ENCODE assay signal across 8 cellular contexts in the genomic region with DNA sequence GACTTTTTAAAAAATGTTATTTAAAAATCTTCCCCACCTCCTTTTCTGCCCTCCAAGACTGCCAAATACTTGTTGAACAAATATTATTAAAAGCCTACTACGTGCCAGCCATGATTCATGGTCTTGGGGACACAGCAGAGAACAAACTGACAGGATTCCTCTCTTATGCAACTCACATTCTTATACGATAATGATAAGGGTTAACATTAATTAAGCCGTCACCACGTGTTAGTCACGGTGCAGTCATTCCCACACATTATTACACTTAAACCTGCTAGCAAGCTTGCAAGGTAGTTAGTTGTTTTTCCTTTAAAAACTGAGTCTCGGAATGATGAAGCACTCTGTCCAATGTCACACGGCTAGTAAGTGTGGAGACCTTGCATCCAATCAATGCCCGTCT. TPM values are rescaled to one million over a fixed set of nuclear protein-coding genes. Genes with fewer than 3 reads are reported as not detected.
DNase-seq lines count a peak whose midpoint lies in the region; TF ChIP-seq lines count a peak whose summit lies in the region.
"Not testable (repeated sequence)": the region's sequence is repeated elsewhere in the genome, so short reads cannot be mapped to it uniquely, and the experiment has no call there.

No MANE protein-coding gene starts in this region.

- not testable (repeated sequence) for TF ChIP-seq CTCF in HFFc6 (IDR thresholded peaks at IDR 0.05); brain microvascular endothelial cell (IDR thresholded peaks at IDR 0.05; ENCODE audit: low read depth, low read length, missing control alignments); epithelial cell of proximal tubule (conservative IDR thresholded peaks at IDR 0.05; ENCODE audit: low read depth, low read length)

- H3K4me3 Mint-ChIP-seq in HFFc6: not testable (repeated sequence)

- not testable (repeated sequence) for H3K27me3 Mint-ChIP-seq in HFFc6 (ENCODE audit: insufficient read depth)

- H3K4me1 Mint-ChIP-seq in HFFc6 (ENCODE audit: low read depth): not testable (repeated sequence)

- not testable (repeated sequence) for H3K4me3 ChIP-seq in brain microvascular endothelial cell (ENCODE audit: low read depth, low read length); epithelial cell of proximal tubule (ENCODE audit: low read depth, low read length); skeletal muscle cell (ENCODE audit: low read depth, low read length)

- H3K9me3 Mint-ChIP-seq in HFFc6: not testable (repeated sequence)

- in situ Hi-C loops in brain microvascular endothelial cell (cut with HindIII; ENCODE audit: low pct_ligation_motif_present, low sequenced_read_pairs): not testable (repeated sequence)

- H3K27ac ChIP-seq in brain microvascular endothelial cell: not testable (repeated sequence)

- DNase-seq in A172 (ENCODE audit: low spot score) (peak; percentile 79), Daoy (ENCODE audit: low read depth) (peak; percentile 29), HFFc6 (peak; percentile 7), RPMI7951 (ENCODE audit: low read depth) (peak; percentile 13), brain microvascular endothelial cell (peak; percentile 4), epithelial cell of proximal tubule (ENCODE audit: low read depth) (peak; percentile 85), iris pigment epithelial cell (ENCODE audit: low read depth) (peak; percentile 59), skeletal muscle cell (ENCODE audit: low read depth) (peak; percentile 10)

- not testable (repeated sequence) for H3K36me3 Mint-ChIP-seq in HFFc6 (ENCODE audit: low read depth)

- not testable (repeated sequence) for H3K36me3 ChIP-seq in brain microvascular endothelial cell (replicated peaks)

- H3K27ac Mint-ChIP-seq in HFFc6: not testable (repeated sequence)

- H3K27me3 ChIP-seq in brain microvascular endothelial cell (replicated peaks): not testable (repeated sequence)

RNA-seq across cellular contexts. Expression of a gene that starts 1.3 kb away (rescaled TPM):
- 0.05 TPM in 1 of 2 replicates, not detected in the other for total RNA-seq in A172 (2014; rRNA removed; shearing (Covaris generic))
- 0.06 and 1.2 TPM in 2 replicates for total RNA-seq in Daoy (2014; rRNA removed; shearing (Covaris generic))
- under 1 TPM; 0.29 to 0.64 (median 0.41) TPM for total RNA-seq in HFFc6 (2021; fragmentation: NEBNext Ultra II Directional; extraction: Animal tissue kit (Norgen Biotek cat#: 25700))
- 0.10 and 0.12 TPM in 2 replicates for total RNA-seq in RPMI7951 (2014; rRNA removed; shearing (Covaris generic))
- total RNA-seq in epithelial cell of proximal tubule: 0.43 and 0.75 TPM in 2 replicates

RNA-seq across cellular contexts. Expression of a gene that starts 48.9 kb away (rescaled TPM):
- total RNA-seq in A172 (2014; rRNA removed; shearing (Covaris generic)): 26.9 and 38.1 TPM in 2 replicates
- total RNA-seq in Daoy (2014; rRNA removed; shearing (Covaris generic)): 57.3 and 76.3 TPM in 2 replicates
- total RNA-seq in HFFc6 (2021; fragmentation: NEBNext Ultra II Directional; extraction: Animal tissue kit (Norgen Biotek cat#: 25700)): 1 to 10 TPM; 3.3 to 6.5 (median 5.1) TPM
- 19.3 and 23.2 TPM in 2 replicates for total RNA-seq in RPMI7951 (2014; rRNA removed; shearing (Covaris generic))
- total RNA-seq in epithelial cell of proximal tubule: 29.8 and 36.0 TPM in 2 replicates

RNA-seq across cellular contexts. Expression of a gene that starts 49.1 kb away (rescaled TPM):
- total RNA-seq in A172 (2014; rRNA removed; shearing (Covaris generic)): 77.9 and 137 TPM in 2 replicates
- total RNA-seq in Daoy (2014; rRNA removed; shearing (Covaris generic)): 10.4 and 22.5 TPM in 2 replicates
- 10 to 100 TPM; 17.3 to 29.4 (median 23.0) TPM for total RNA-seq in HFFc6 (2021; fragmentation: NEBNext Ultra II Directional; extraction: Animal tissue kit (Norgen Biotek cat#: 25700))
- total RNA-seq in RPMI7951 (2014; rRNA removed; shearing (Covaris generic)): 15.0 and 17.2 TPM in 2 replicates
- 51.7 and 79.1 TPM in 2 replicates for total RNA-seq in epithelial cell of proximal tubule

RNA-seq across cellular contexts. Expression of a gene that starts 54.5 kb away (rescaled TPM):
- total RNA-seq in A172 (2014; rRNA removed; shearing (Covaris generic)): 14.2 and 19.6 TPM in 2 replicates
- 4.4 TPM in 1 of 2 replicates, not detected in the other for total RNA-seq in Daoy (2014; rRNA removed; shearing (Covaris generic))
- total RNA-seq in HFFc6 (2021; fragmentation: NEBNext Ultra II Directional; extraction: Animal tissue kit (Norgen Biotek cat#: 25700)): 1 to 10 TPM in 1 of 6 experiments, under 1 TPM in 5; 0.35 to 2.1 (median 0.42) TPM
- total RNA-seq in RPMI7951 (2014; rRNA removed; shearing (Covaris generic)): 0.20 and 2.9 TPM in 2 replicates
- 2.2 and 2.9 TPM in 2 replicates for total RNA-seq in epithelial cell of proximal tubule

Comparison
In these comparisons a context has a peak if more than half of its experiments do, and no peak if none do; other contexts are left out.
1. DNase-seq: peak in every context shown above with its lines; median percentile 85 in epithelial cell of proximal tubule; 79 in A172; 59 in iris pigment epithelial cell; 29 in Daoy; 13 in RPMI7951; 10 in skeletal muscle cell; 7 in HFFc6; 4 in brain microvascular endothelial cell.